Comparison of ENCODE assay signal across 11 cellular contexts in genomic region chr14:105477659-105478623, GRCh38. TPM values are rescaled to one million over a fixed set of nuclear protein-coding genes. Genes with fewer than 3 reads are reported as not detected.
DNase-seq lines count a peak whose midpoint lies in the region; ATAC-seq, FAIRE-seq and TF ChIP-seq lines count a peak whose summit lies in the region.
"Had no signal": no experiment of that assay in that cellular context is flagged by ENCODE, and none has a peak within 500 bp of the region (broad histone marks: within the 10 kb centered on the region; RNA-seq: fewer than 3 reads in every experiment).

No MANE protein-coding gene starts in this region.

- H3K27me3 ChIP-seq in right atrium auricular region (no peaks in the 10 kb centered on the region), suprapubic skin (no peaks in the 10 kb centered on the region), pancreas (peaks cover 0 to 4% (median 0%) of the 10 kb centered on the region in 4 donors)

- H3K9me3 Mint-ChIP-seq in activated naive CD8-positive, alpha-beta T cell treated with anti-CD3 and anti-CD28 coated beads, Interleukin-2, amount 50 U/mL, for 24 hours, result no peaks in the 10 kb centered on the region
- peaks cover 3% of the 10 kb centered on the region for H3K9me3 Mint-ChIP-seq in activated naive CD8-positive, alpha-beta T cell treated with anti-CD3 and anti-CD28 coated beads for 36 hours

- H3K9me3 ChIP-seq in right atrium auricular region (no peaks in the 10 kb centered on the region), suprapubic skin (no peaks in the 10 kb centered on the region), pancreas (no peaks in the 10 kb centered on the region)

- no peak overlapping the region for H3K4me3 Mint-ChIP-seq in activated naive CD8-positive, alpha-beta T cell treated with anti-CD3 and anti-CD28 coated beads, Interleukin-2, amount 50 U/mL, for 24 hours
- H3K4me3 Mint-ChIP-seq in activated naive CD8-positive, alpha-beta T cell treated with anti-CD3 and anti-CD28 coated beads for 36 hours, result no peak overlapping the region

- WGBS in suprapubic skin, result 30% methylated on average over 23 of the region's 76 CpGs
- WGBS in pancreas, 2 donors, result 32 to 35% methylated on average over 37 to 75 of the region's 76 CpGs

- peaks cover 23% of the 10 kb centered on the region for H3K27me3 Mint-ChIP-seq in activated naive CD8-positive, alpha-beta T cell treated with anti-CD3 and anti-CD28 coated beads, Interleukin-2, amount 50 U/mL, for 24 hours
- H3K27me3 Mint-ChIP-seq in activated naive CD8-positive, alpha-beta T cell treated with anti-CD3 and anti-CD28 coated beads for 36 hours, result peaks cover 33% of the 10 kb centered on the region

- peak overlapping the region; percentile 95 to 100 for H3K27ac ChIP-seq in right atrium auricular region
- peak overlapping the region; percentile 5 for H3K27ac ChIP-seq in suprapubic skin
- no peak overlapping the region for H3K27ac ChIP-seq in pancreas

- H3K36me3 ChIP-seq in right atrium auricular region (peaks cover 17% of the 10 kb centered on the region), suprapubic skin (peaks cover 8% of the 10 kb centered on the region), pancreas (no peaks in the 10 kb centered on the region)

- no peak overlapping the region for H3K27ac Mint-ChIP-seq in activated naive CD8-positive, alpha-beta T cell treated with anti-CD3 and anti-CD28 coated beads, Interleukin-2, amount 50 U/mL, for 24 hours
- H3K27ac Mint-ChIP-seq in activated naive CD8-positive, alpha-beta T cell treated with anti-CD3 and anti-CD28 coated beads for 36 hours, result no peak overlapping the region

- H3K4me1 ChIP-seq in right atrium auricular region, result peaks cover 0 to 77% of the 10 kb centered on the region in 2 donors
- H3K4me1 ChIP-seq in suprapubic skin, result peaks cover 71% of the 10 kb centered on the region
- peaks cover 16 to 43% (median 31%) of the 10 kb centered on the region in 3 donors for H3K4me1 ChIP-seq in pancreas

- peaks cover 2% of the 10 kb centered on the region for H3K36me3 Mint-ChIP-seq in activated naive CD8-positive, alpha-beta T cell treated with anti-CD3 and anti-CD28 coated beads, Interleukin-2, amount 50 U/mL, for 24 hours (ENCODE audit: low read depth)
- H3K36me3 Mint-ChIP-seq in activated naive CD8-positive, alpha-beta T cell treated with anti-CD3 and anti-CD28 coated beads for 36 hours, result no peaks in the 10 kb centered on the region

- no peak for TF ChIP-seq POLR2A in suprapubic skin (IDR thresholded peaks at IDR 0.05)

- DNase-seq in activated naive CD8-positive, alpha-beta T cell treated with anti-CD3 and anti-CD28 coated beads, Interleukin-2, amount 50 U/mL, for 24 hours, result peak; percentile 13
- DNase-seq in activated naive CD8-positive, alpha-beta T cell treated with anti-CD3 and anti-CD28 coated beads for 36 hours, result no peak
- peak; percentile 74 for DNase-seq in T-helper 22 cell (ENCODE audit: low read depth)
- DNase-seq in right atrium auricular region (ENCODE audit: low spot score), result no peak
- peak in 1 of 2 donors; percentile 77 for DNase-seq in suprapubic skin (ENCODE audit: low spot score in 2 of 2)
- DNase-seq in posterior vena cava (ENCODE audit: low spot score), result no peak
- no peak for DNase-seq in pancreas
- DNase-seq: DMS 273 treated with DMSO at 0.1 percent for 48 hours had no signal

- no peak for FAIRE-seq in pancreas (lab: Jason Lieb, UNC)
- FAIRE-seq: bronchial epithelial cell had no signal

- peak overlapping the region; percentile 98 to 100 for H3K4me3 ChIP-seq in right atrium auricular region
- peak overlapping the region; percentile 91 for H3K4me3 ChIP-seq in suprapubic skin
- H3K4me3 ChIP-seq in pancreas, result no peak overlapping the region

- TF ChIP-seq EP300 in suprapubic skin (IDR thresholded peaks at IDR 0.05), result no peak

- intact Hi-C loops in posterior vena cava (cut with DNase I), result loop anchor here (5.0 to 10.0 kb wide), 2 partner anchors 106 to 393 kb away; no protein-coding TSS in a partner anchor
- intact Hi-C loops in pancreas (cut with DNase I), result no loop called here

- TF ChIP-seq CTCF in right atrium auricular region (IDR thresholded peaks at IDR 0.05), result no peak
- no peak for TF ChIP-seq CTCF in suprapubic skin (IDR thresholded peaks at IDR 0.05)
- TF ChIP-seq CTCF in pancreas (IDR thresholded peaks at IDR 0.05), result no peak

- no peak for ATAC-seq in activated naive CD8-positive, alpha-beta T cell treated with anti-CD3 and anti-CD28 coated beads, Interleukin-2, amount 50 U/mL, for 24 hours
- ATAC-seq in pancreas (no peak), HG02973 (IDR thresholded peaks at IDR 0.05; ENCODE audit: unreplicated experiment) (no peak)
- ATAC-seq: SK-N-SH treated with all-trans-retinoic acid at 6 μM for 48 hours had no signal

- H3K4me1 Mint-ChIP-seq in activated naive CD8-positive, alpha-beta T cell treated with anti-CD3 and anti-CD28 coated beads, Interleukin-2, amount 50 U/mL, for 24 hours, result peaks cover 37% of the 10 kb centered on the region
- peaks cover 23% of the 10 kb centered on the region for H3K4me1 Mint-ChIP-seq in activated naive CD8-positive, alpha-beta T cell treated with anti-CD3 and anti-CD28 coated beads for 36 hours

RNA-seq across cellular contexts. Expression of gene CRIP2, which starts 3.3 kb away (rescaled TPM):
- under 1 TPM; 0.16 to 0.41 TPM for total RNA-seq in activated naive CD8-positive, alpha-beta T cell treated with anti-CD3 and anti-CD28 coated beads for 36 hours
- total RNA-seq in right atrium auricular region (1,000 to 10,000 TPM in 1 of 2 donors, 100 to 1,000 TPM in 1; 831 to 1,272 TPM), suprapubic skin (100 to 1,000 TPM in 2 of 4 donors, 10 to 100 TPM in 2; 70.7 to 140 (median 104) TPM), posterior vena cava (100 to 1,000 TPM; 187 to 199 TPM), pancreas (10 to 100 TPM; 12.9 to 37.4 (median 24.3) TPM)
- polyA plus RNA-seq in pancreas, result 100 to 1,000 TPM in 1 of 2 donors, 10 to 100 TPM in 1; 99.5 to 223 TPM

RNA-seq across cellular contexts. Expression of gene CRIP1, which starts 8.7 kb away (rescaled TPM):
- total RNA-seq in activated naive CD8-positive, alpha-beta T cell treated with anti-CD3 and anti-CD28 coated beads for 36 hours, result 10 to 100 TPM; 82.5 to 87.3 TPM
- total RNA-seq in right atrium auricular region, result 10 to 100 TPM; 42.9 to 79.2 TPM
- 100 to 1,000 TPM in 1 of 4 donors, 10 to 100 TPM in 3; 28.6 to 140 (median 76.2) TPM for total RNA-seq in suprapubic skin
- total RNA-seq in posterior vena cava, result 100 to 1,000 TPM; 122 to 285 TPM
- 10 to 100 TPM in 1 of 6 donors, 1 to 10 TPM in 5; 2.4 to 14.0 (median 9.0) TPM for total RNA-seq in pancreas
- 10 to 100 TPM; 35.4 to 71.0 TPM for polyA plus RNA-seq in pancreas
- total RNA-seq: bronchial epithelial cell had no signal

RNA-seq across cellular contexts. Expression of gene TEDC1, which starts 13.1 kb away (rescaled TPM):
- 10 to 100 TPM; 33.6 to 34.9 TPM for total RNA-seq in activated naive CD8-positive, alpha-beta T cell treated with anti-CD3 and anti-CD28 coated beads for 36 hours
- total RNA-seq in right atrium auricular region, result 1 to 10 TPM; 3.5 to 3.9 TPM
- 10 to 100 TPM; 11.4 to 41.0 (median 14.0) TPM for total RNA-seq in suprapubic skin
- total RNA-seq in posterior vena cava, result 10 to 100 TPM in 1 of 2 donors, 1 to 10 TPM in 1; 7.9 to 15.4 TPM
- 1 to 10 TPM; 2.0 to 5.2 (median 3.3) TPM for total RNA-seq in pancreas
- polyA plus RNA-seq in pancreas, result 10 to 100 TPM; 18.1 to 21.5 TPM

RNA-seq across cellular contexts. Expression of gene TMEM121, which starts 48.4 kb away (rescaled TPM):
- total RNA-seq in activated naive CD8-positive, alpha-beta T cell treated with anti-CD3 and anti-CD28 coated beads for 36 hours, result 10 to 100 TPM; 16.7 to 16.8 TPM
- 1 to 10 TPM; 3.4 to 5.8 TPM for total RNA-seq in right atrium auricular region
- total RNA-seq in suprapubic skin, result 1 to 10 TPM; 1.7 to 4.2 (median 2.7) TPM
- 1 to 10 TPM; 1.9 to 2.2 TPM for total RNA-seq in posterior vena cava
- total RNA-seq in pancreas, result 1 to 10 TPM in 5 of 6 donors, under 1 TPM in 1; 0.92 to 3.3 (median 1.8) TPM
- polyA plus RNA-seq in pancreas, result 1 to 10 TPM; 1.2 to 2.5 TPM

RNA-seq across cellular contexts. Expression of gene MTA1, which starts 58.3 kb away (rescaled TPM):
- 100 to 1,000 TPM; 148 to 149 TPM for total RNA-seq in activated naive CD8-positive, alpha-beta T cell treated with anti-CD3 and anti-CD28 coated beads for 36 hours
- 10 to 100 TPM; 51.9 to 61.7 TPM for total RNA-seq in right atrium auricular region
- 100 to 1,000 TPM in 1 of 4 donors, 10 to 100 TPM in 3; 38.1 to 107 (median 59.5) TPM for total RNA-seq in suprapubic skin
- total RNA-seq in posterior vena cava, result 10 to 100 TPM; 60.7 to 62.0 TPM
- total RNA-seq in pancreas, result 10 to 100 TPM; 34.8 to 68.6 (median 51.6) TPM
- polyA plus RNA-seq in pancreas, result 100 to 1,000 TPM; 115 to 138 TPM

Comparison
In these comparisons a context has a peak if more than half of its experiments do, and no peak if none do; other contexts are left out.
1. DNase-seq: peak in activated naive CD8-positive, alpha-beta T cell treated with anti-CD3 and anti-CD28 coated beads, Interleukin-2, amount 50 U/mL, for 24 hours (single experiment) and T-helper 22 cell (single experiment); none in activated naive CD8-positive, alpha-beta T cell treated with anti-CD3 and anti-CD28 coated beads for 36 hours (single experiment), right atrium auricular region (single experiment), posterior vena cava (single experiment) and pancreas (0 of 6).
2. H3K27ac ChIP-seq: peak in right atrium auricular region (2 of 2) and suprapubic skin (single experiment); none in pancreas (0 of 4).
3. H3K4me3 ChIP-seq: peak in right atrium auricular region (2 of 2) and suprapubic skin (single experiment); none in pancreas (0 of 4).
4. RNA of gene CRIP2, which starts 3.3 kb away (total RNA-seq): 831 to 1,272 TPM in right atrium auricular region, 187 to 199 TPM in posterior vena cava, 70.7 to 140 TPM in suprapubic skin and 12.9 to 37.4 TPM in pancreas; 0.16 to 0.41 TPM in activated naive CD8-positive, alpha-beta T cell treated with anti-CD3 and anti-CD28 coated beads for 36 hours; every median in the first group is over 4 times any median in the second.
5. intact Hi-C loops: an anchor here in posterior vena cava (5.0 to 10.0 kb wide); none called in pancreas.